In genomic region chr12:51848843-51849735, GRCh38 we compare ENCODE assay signal across 10 cellular contexts. TPM values are rescaled to one million over a fixed set of nuclear protein-coding genes. Genes with fewer than 3 reads are reported as not detected.
DNase-seq lines count a peak whose midpoint lies in the region; ATAC-seq and TF ChIP-seq lines count a peak whose summit lies in the region.
"Had no signal": no experiment of that assay in that cellular context is flagged by ENCODE, and none has a peak within 500 bp of the region (broad histone marks: within the 10 kb centered on the region; RNA-seq: fewer than 3 reads in every experiment).

No MANE protein-coding gene starts in this region.

- H3K27ac ChIP-seq in heart right ventricle (peak overlapping the region; percentile 35 to 87 (median 80)), right cardiac atrium (ENCODE audit: low read length) (no peak overlapping the region)

- POLR2A ChIA-PET in activated CD8-positive, alpha-beta T cell treated with anti-CD3 and anti-CD28 coated beads, Interleukin-2, amount 10 ng/mL, durations not matched to agents 7 days and 5 days (lab: Charles Lee) = interaction anchor here (0.9 kb wide), 1 partner anchor 73 kb away, joined by 3 read pairs; no protein-coding TSS in a partner anchor

- no peaks in the 10 kb centered on the region for H3K9me3 Mint-ChIP-seq in activated CD8-positive, alpha-beta T cell treated with anti-CD3 and anti-CD28 coated beads, Interleukin-2, amount 10 ng/mL, durations not matched to agents 7 days and 5 days (ENCODE audit: insufficient read depth)
- H3K9me3 Mint-ChIP-seq: activated B cell treated with CpG ODN at 0.5 μM for 24 hours had no signal

- H3K27me3 Mint-ChIP-seq in activated CD8-positive, alpha-beta T cell treated with anti-CD3 and anti-CD28 coated beads, Interleukin-2, amount 10 ng/mL, durations not matched to agents 7 days and 5 days (ENCODE audit: low read depth) = peaks cover 60% of the 10 kb centered on the region

- peak overlapping the region; percentile 43 to 72 (median 64) for H3K4me3 ChIP-seq in heart right ventricle
- peak overlapping the region; percentile 67 for H3K4me3 ChIP-seq in right cardiac atrium (ENCODE audit: low read length)
- H3K4me3 ChIP-seq in neuron (ENCODE audit: low read length) = peak overlapping the region; percentile 29

- ATAC-seq in heart right ventricle (peak in 6 of 8 donors; percentile 7 to 41 (median 28)), right cardiac atrium (peak in 1 of 2 donors; percentile 43), HG03342 (IDR thresholded peaks at IDR 0.05; ENCODE audit: unreplicated experiment) (no peak)
- no peak for ATAC-seq in activated CD8-positive, alpha-beta T cell treated with anti-CD3 and anti-CD28 coated beads, Interleukin-2, amount 10 ng/mL, durations not matched to agents 7 days and 5 days

- peak in 3 of 9 donors; percentile 16 to 44 (median 36) for TF ChIP-seq CTCF in heart right ventricle (IDR thresholded peaks at IDR 0.05)

- no peak overlapping the region for H3K27ac Mint-ChIP-seq in activated CD8-positive, alpha-beta T cell treated with anti-CD3 and anti-CD28 coated beads, Interleukin-2, amount 10 ng/mL, durations not matched to agents 7 days and 5 days
- H3K27ac Mint-ChIP-seq: activated B cell treated with CpG ODN at 0.5 μM for 24 hours had no signal

- H2AFZ ChIP-seq in neuron (ENCODE audit: low read depth, low read length) = no peak overlapping the region

- H3K4me1 Mint-ChIP-seq in activated CD8-positive, alpha-beta T cell treated with anti-CD3 and anti-CD28 coated beads, Interleukin-2, amount 10 ng/mL, durations not matched to agents 7 days and 5 days (ENCODE audit: low read depth) = peaks cover 16% of the 10 kb centered on the region

- H3K4me1 ChIP-seq in heart right ventricle (peaks cover 9 to 62% (median 45%) of the 10 kb centered on the region in 9 donors), right cardiac atrium (ENCODE audit: control insufficient read depth, insufficient read depth, low read length) (peaks cover 2% of the 10 kb centered on the region), neuron (ENCODE audit: insufficient read depth, low read length) (peaks cover 16% of the 10 kb centered on the region)

- DNase-seq in heart right ventricle (peak; percentile 36 to 39), cardiac septum (ENCODE audit: low spot score) (no peak), right cardiac atrium (peak in 1 of 3 donors; percentile 37), NCI-H1105 treated with DMSO at 0.1 percent for 48 hours (lab: John Stamatoyannopoulos, UW) (no peak), HT-29 (ENCODE audit: low spot score) (no peak)
- no peak for DNase-seq in activated CD8-positive, alpha-beta T cell treated with anti-CD3 and anti-CD28 coated beads, Interleukin-2, amount 10 ng/mL, durations not matched to agents 7 days and 5 days
- DNase-seq: activated B cell treated with CpG ODN at 0.5 μM for 24 hours, NCI-H1694 treated with DMSO at 0.1 percent for 48 hours had no signal

- no peaks in the 10 kb centered on the region for H3K36me3 ChIP-seq in heart right ventricle
- H3K36me3 ChIP-seq in neuron (ENCODE audit: insufficient read depth, low read length) = peaks cover 14% of the 10 kb centered on the region

- no peaks in the 10 kb centered on the region for H3K9me3 ChIP-seq in heart right ventricle
- H3K9me3 ChIP-seq in right cardiac atrium (ENCODE audit: control insufficient read depth, low read length) = no peaks in the 10 kb centered on the region
- H3K9me3 ChIP-seq in neuron (ENCODE audit: low read length) = no peaks in the 10 kb centered on the region

- H3K36me3 Mint-ChIP-seq in activated CD8-positive, alpha-beta T cell treated with anti-CD3 and anti-CD28 coated beads, Interleukin-2, amount 10 ng/mL, durations not matched to agents 7 days and 5 days (ENCODE audit: low read depth) = no peaks in the 10 kb centered on the region

- no peak overlapping the region for H3K4me3 Mint-ChIP-seq in activated CD8-positive, alpha-beta T cell treated with anti-CD3 and anti-CD28 coated beads, Interleukin-2, amount 10 ng/mL, durations not matched to agents 7 days and 5 days
- H3K4me3 Mint-ChIP-seq: activated B cell treated with CpG ODN at 0.5 μM for 24 hours had no signal

- H3K27me3 ChIP-seq in heart right ventricle (peaks cover 9 to 58% (median 41%) of the 10 kb centered on the region in 7 donors), right cardiac atrium (ENCODE audit: control insufficient read depth, insufficient read depth) (no peaks in the 10 kb centered on the region), neuron (ENCODE audit: insufficient read depth, low read length) (no peaks in the 10 kb centered on the region)

- CTCF ChIA-PET in activated CD8-positive, alpha-beta T cell treated with anti-CD3 and anti-CD28 coated beads, Interleukin-2, amount 10 ng/mL, durations not matched to agents 7 days and 5 days (lab: Charles Lee) = no interaction called here

- WGBS in heart right ventricle, 2 donors = 33% methylated on average over 32 to 57 of the region's 57 CpGs
- 35% methylated on average over 57 of the region's 57 CpGs for WGBS in right cardiac atrium

- intact Hi-C loops in heart right ventricle (cut with DNase I) = no loop called here
- intact Hi-C loops in cardiac septum (cut with DNase I) = no loop called here
- intact Hi-C loops in right cardiac atrium (cut with DNase I) = no loop called here

RNA-seq across cellular contexts. Expression of gene FIGNL2, which starts 0.6 kb away (rescaled TPM):
- under 1 TPM; 0.24 to 0.69 (median 0.41) TPM for total RNA-seq in heart right ventricle
- polyA plus RNA-seq in heart right ventricle = under 1 TPM; 0.22 TPM
- 0.32 TPM for total RNA-seq in cardiac septum
- total RNA-seq in right cardiac atrium = under 1 TPM; 0.25 to 0.39 (median 0.28) TPM
- 0.18 TPM for polyA plus RNA-seq in right cardiac atrium
- not detected in 2 replicates for total RNA-seq in HT-29 (2014; rRNA removed; shearing (Covaris generic))
- total RNA-seq in activated CD8-positive, alpha-beta T cell treated with anti-CD3 and anti-CD28 coated beads, Interleukin-2, amount 10 ng/mL, durations not matched to agents 7 days and 5 days = under 1 TPM; 0.32 to 0.37 TPM

RNA-seq across cellular contexts. Expression of gene ANKRD33, which starts 38.8 kb away (rescaled TPM):
- total RNA-seq in heart right ventricle (not detected), cardiac septum (not detected), right cardiac atrium (not detected)
- polyA plus RNA-seq in heart right ventricle (under 1 TPM in 1 of 2 donors, not detected in 1; 0.01 TPM), right cardiac atrium (not detected)
- not detected in 2 replicates for total RNA-seq in HT-29 (2014; rRNA removed; shearing (Covaris generic))
- not detected for total RNA-seq in activated CD8-positive, alpha-beta T cell treated with anti-CD3 and anti-CD28 coated beads, Interleukin-2, amount 10 ng/mL, durations not matched to agents 7 days and 5 days
- total RNA-seq: activated B cell treated with CpG ODN at 0.5 μM for 24 hours had no signal

RNA-seq across cellular contexts. Expression of gene ACVRL1, which starts 58.2 kb away (rescaled TPM):
- total RNA-seq in heart right ventricle (10 to 100 TPM; 16.6 to 68.0 (median 26.3) TPM), cardiac septum (31.1 TPM), right cardiac atrium (10 to 100 TPM; 19.8 to 38.8 (median 28.7) TPM)
- polyA plus RNA-seq in heart right ventricle (10 to 100 TPM; 33.8 to 38.1 TPM), right cardiac atrium (18.7 TPM)
- not detected in 2 replicates for total RNA-seq in HT-29 (2014; rRNA removed; shearing (Covaris generic))
- total RNA-seq in activated CD8-positive, alpha-beta T cell treated with anti-CD3 and anti-CD28 coated beads, Interleukin-2, amount 10 ng/mL, durations not matched to agents 7 days and 5 days = not detected
- total RNA-seq: activated B cell treated with CpG ODN at 0.5 μM for 24 hours had no signal

Comparison
In these comparisons a context has a peak if more than half of its experiments do, and no peak if none do; other contexts are left out.
1. DNase-seq: peak in heart right ventricle (2 of 2); none in cardiac septum (single experiment), NCI-H1105 treated with DMSO at 0.1 percent for 48 hours (single experiment), HT-29 (single experiment) and activated CD8-positive, alpha-beta T cell treated with anti-CD3 and anti-CD28 coated beads, Interleukin-2, amount 10 ng/mL, durations not matched to agents 7 days and 5 days (single experiment).
2. ATAC-seq: peak in heart right ventricle (6 of 8); none in activated CD8-positive, alpha-beta T cell treated with anti-CD3 and anti-CD28 coated beads, Interleukin-2, amount 10 ng/mL, durations not matched to agents 7 days and 5 days (single experiment) and HG03342 (single experiment).
3. RNA of gene ACVRL1, which starts 58.2 kb away (total RNA-seq): 31.1 TPM in cardiac septum (single experiment), 19.8 to 38.8 TPM in right cardiac atrium and 16.6 to 68.0 TPM in heart right ventricle; not detected in HT-29 and not detected in activated CD8-positive, alpha-beta T cell treated with anti-CD3 and anti-CD28 coated beads, Interleukin-2, amount 10 ng/mL, durations not matched to agents 7 days and 5 days; every median in the first group is over 10 times any median in the second.
4. Peak in every context shown above with its lines, with median percentiles within 50 percentile points of each other: H3K4me3 ChIP-seq.